ENCODE assay signal across 9 cellular contexts in genomic region chr3:23055733-23056376, GRCh38.
DNase-seq lines count a peak whose midpoint lies in the region; ATAC-seq and TF ChIP-seq lines count a peak whose summit lies in the region.
"Had no signal": no experiment of that assay in that cellular context is flagged by ENCODE, and none has a peak within 500 bp of the region (broad histone marks: within the 10 kb centered on the region; RNA-seq: fewer than 3 reads in every experiment).

No MANE protein-coding gene starts in this region.

- no peak overlapping the region for H2BK15ac ChIP-seq in neuronal stem cell (ENCODE audit: low read length)

- H3K4me1 Mint-ChIP-seq in CD4-positive, alpha-beta T cell (ENCODE audit: low read depth), result peaks cover 14% of the 10 kb centered on the region

- no peak overlapping the region for H2AK5ac ChIP-seq in neuronal stem cell (ENCODE audit: low read depth, low read length)

- H3K4me3 ChIP-seq in neuronal stem cell (ENCODE audit: low read length in 2 of 2), result no peak overlapping the region

- H3K79me1 ChIP-seq in neuronal stem cell (ENCODE audit: low read depth, low read length), result no peaks in the 10 kb centered on the region

- no peaks in the 10 kb centered on the region for H3K4me1 ChIP-seq in neuronal stem cell (ENCODE audit: control insufficient read depth in 2 of 2, insufficient read depth in 1 of 2, low read depth in 1 of 2, low read length in 2 of 2)

- no peak overlapping the region for H3K27ac ChIP-seq in CD4-positive, alpha-beta T cell (ENCODE audit: low read depth, low read length)
- no peak overlapping the region for H3K27ac ChIP-seq in neuronal stem cell (replicated peaks; ENCODE audit: low read length)

- WGBS in neuronal stem cell (ENCODE audit: extremely low coverage in 2 of 2, insufficient read length in 2 of 2, insufficient replicate concordance in 1 of 2), 2 donors, result no CpG with 5 or more reads among the region's 2 CpGs

- no peaks in the 10 kb centered on the region for H3K27me3 Mint-ChIP-seq in CD4-positive, alpha-beta T cell

- no peak overlapping the region for H2BK120ac ChIP-seq in neuronal stem cell (ENCODE audit: low read depth, low read length)

- H3K36me3 Mint-ChIP-seq in CD4-positive, alpha-beta T cell (ENCODE audit: low read depth), result no peaks in the 10 kb centered on the region

- no peak for TF ChIP-seq CTCF in CD4-positive, alpha-beta T cell (IDR thresholded peaks at IDR 0.05)

- H3K4me3 Mint-ChIP-seq in CD4-positive, alpha-beta T cell, result no peak overlapping the region

- CTCF ChIA-PET in CD4-positive, alpha-beta T cell (lab: Charles Lee), result no interaction called here
- CTCF ChIA-PET in HEK293T (lab: Yijun Ruan, JAX), result no interaction called here

- no peak overlapping the region for H3K4me2 ChIP-seq in neuronal stem cell (ENCODE audit: insufficient read depth, low read length, poor library complexity, severe bottlenecking)

- no peak overlapping the region for H3K18ac ChIP-seq in neuronal stem cell (ENCODE audit: low read length)

- no peak overlapping the region for H2BK12ac ChIP-seq in neuronal stem cell (ENCODE audit: low read length)

- H3K9me3 Mint-ChIP-seq in CD4-positive, alpha-beta T cell, result peaks cover 6% of the 10 kb centered on the region

- H4K8ac ChIP-seq in neuronal stem cell (ENCODE audit: low read depth, low read length), result no peak overlapping the region

- intact Hi-C loops in CD4-positive, alpha-beta T cell (cut with DNase I, micrococcal nuclease), result no loop called here

- H3K4ac ChIP-seq in neuronal stem cell (ENCODE audit: low read length), result no peak overlapping the region

- H2AFZ ChIP-seq in neuronal stem cell (ENCODE audit: low read length), result no peak overlapping the region

- H3K27ac Mint-ChIP-seq in CD4-positive, alpha-beta T cell, result peak overlapping the region; percentile 63

- H3K9ac ChIP-seq in neuronal stem cell (ENCODE audit: low read depth, low read length, poor library complexity), result no peak overlapping the region

- peak; percentile 55 for ATAC-seq in CD4-positive, alpha-beta T cell (ENCODE audit: poor library complexity)
- ATAC-seq in GM19463 (IDR thresholded peaks at IDR 0.05; ENCODE audit: unreplicated experiment) (peak; percentile 64), HG03432 (IDR thresholded peaks at IDR 0.05; ENCODE audit: unreplicated experiment) (peak; percentile 92)

- H2BK5ac ChIP-seq in neuronal stem cell (ENCODE audit: low read length), result no peak overlapping the region

- no peaks in the 10 kb centered on the region for H3K36me3 ChIP-seq in neuronal stem cell (replicated peaks in 1 of 2; ENCODE audit: control insufficient read depth in 2 of 2, insufficient read depth in 2 of 2, low read length in 2 of 2)

- H3K27me3 ChIP-seq in CD4-positive, alpha-beta T cell (ENCODE audit: control insufficient read depth, insufficient read depth, low read length), result no peaks in the 10 kb centered on the region
- no peaks in the 10 kb centered on the region for H3K27me3 ChIP-seq in neuronal stem cell (ENCODE audit: control insufficient read depth in 3 of 3, insufficient read depth in 3 of 3, low read depth in 1 of 3, low read length in 3 of 3)

- no peak overlapping the region for H3K14ac ChIP-seq in neuronal stem cell (ENCODE audit: low read length)

- no peak overlapping the region for H3K23ac ChIP-seq in neuronal stem cell (ENCODE audit: low read depth, low read length, poor library complexity)

- POLR2A ChIA-PET in CD4-positive, alpha-beta T cell (lab: Charles Lee), result no interaction called here
- POLR2A ChIA-PET in HEK293T (lab: Yijun Ruan, JAX), result no interaction called here

- DNase-seq in CD4-positive, alpha-beta T cell, result no peak
- DNase-seq in epidermal melanocyte (ENCODE audit: insufficient read length, low spot score), result peak; percentile 27
- DNase-seq in OCI-M2 (lab: John Stamatoyannopoulos, UW; ENCODE audit: unreplicated experiment), result no peak
- DNase-seq in HEK293T (ENCODE audit: extremely low spot score), result no peak
- DNase-seq in stimulated activated CD4-positive, alpha-beta T cell treated with anti-CD3 and anti-CD28 coated beads, Interleukin-2, amount 100 ng/mL, for 24 hours, result no peak
- no peak for DNase-seq in neuronal stem cell (ENCODE audit: low spot score)
- DNase-seq: NCI-H69 had no signal

- H3K9me3 ChIP-seq in CD4-positive, alpha-beta T cell (ENCODE audit: control insufficient read depth, low read length), result no peaks in the 10 kb centered on the region
- no peaks in the 10 kb centered on the region for H3K9me3 ChIP-seq in neuronal stem cell (replicated peaks in 1 of 2; ENCODE audit: control insufficient read depth in 2 of 2, insufficient read depth in 1 of 2, low read depth in 1 of 2, low read length in 2 of 2)

- H4K91ac ChIP-seq in neuronal stem cell (ENCODE audit: low read depth, low read length, poor library complexity), result no peak overlapping the region

TF ChIP-seq in HEK293T, 16 proteins besides CTCF, POLR2A, EP300 and RAD21:
- TF ChIP-seq ARNT (IDR thresholded peaks at IDR 0.05), result no peak
- TF ChIP-seq ELF4 (IDR thresholded peaks at IDR 0.05), result no peak
- TF ChIP-seq BHLHE40 (IDR thresholded peaks at IDR 0.05; ENCODE audit: borderline replicate concordance), result no peak
- TF ChIP-seq FOXK2 (IDR thresholded peaks at IDR 0.05), result no peak
- no peak for TF ChIP-seq NFRKB (IDR thresholded peaks at IDR 0.05)
- TF ChIP-seq TARDBP (IDR thresholded peaks at IDR 0.05), result no peak
- no peak for TF ChIP-seq L3MBTL2 (conservative IDR thresholded peaks at IDR 0.05)
- no peak for TF ChIP-seq SP1 (IDR thresholded peaks at IDR 0.05)
- TF ChIP-seq FOXM1 (IDR thresholded peaks at IDR 0.05; ENCODE audit: borderline replicate concordance), result no peak
- TF ChIP-seq SUZ12 (IDR thresholded peaks at IDR 0.05), result no peak
- TF ChIP-seq FOXA1 (IDR thresholded peaks at IDR 0.05), result no peak
